In the genomic region with DNA sequence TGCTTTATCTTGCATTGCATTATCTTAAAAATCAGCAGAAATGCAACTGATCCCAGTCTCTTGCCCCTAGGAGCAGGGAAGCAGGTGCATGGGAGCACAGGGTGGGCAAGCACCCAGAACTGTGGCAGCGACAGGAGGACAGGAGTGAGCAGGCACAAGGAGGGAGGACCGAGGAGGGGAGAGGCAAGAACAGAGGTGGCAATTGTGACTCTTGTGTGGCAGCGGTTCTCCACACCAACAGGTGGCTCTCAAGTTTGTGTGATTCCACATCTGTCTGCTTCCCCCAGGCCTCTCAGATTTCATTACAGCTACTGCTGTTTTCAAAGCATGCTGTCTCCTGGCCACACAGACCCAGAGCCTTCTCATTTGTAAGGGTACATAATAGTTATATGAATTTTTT, we compare ENCODE assay signal across 14 cellular contexts.
DNase-seq lines count a peak whose midpoint lies in the region; ATAC-seq and TF ChIP-seq lines count a peak whose summit lies in the region.
"Had no signal": no experiment of that assay in that cellular context is flagged by ENCODE, and none has a peak within 500 bp of the region (broad histone marks: within the 10 kb centered on the region; RNA-seq: fewer than 3 reads in every experiment).

No MANE protein-coding gene starts in this region.

- no peak overlapping the region for H3K27ac Mint-ChIP-seq in activated CD8-positive, alpha-beta T cell treated with anti-CD3 and anti-CD28 coated beads, Interleukin-2, amount 10 ng/mL, durations not matched to agents 7 days and 5 days
- H3K27ac Mint-ChIP-seq: activated CD4-positive, alpha-beta T cell treated with anti-CD3 and anti-CD28 coated beads for 36 hours had no signal

- peaks cover 63% of the 10 kb centered on the region for H3K79me2 ChIP-seq in PC-9 (ENCODE audit: low read depth)

- H4K20me1 ChIP-seq in PC-9 (ENCODE audit: insufficient read depth) = peaks cover 5% of the 10 kb centered on the region; the same call in 1 of the 2 replicates

- CTCF ChIA-PET in PC-9 (lab: Charles Lee) = no interaction called here
- CTCF ChIA-PET in activated CD8-positive, alpha-beta T cell treated with anti-CD3 and anti-CD28 coated beads, Interleukin-2, amount 10 ng/mL, durations not matched to agents 7 days and 5 days (lab: Charles Lee) = interaction anchor here (0.7 to 2.5 kb wide), 2 partner anchors 19 to 184 kb away, joined by 3 to 13 read pairs; no protein-coding TSS in a partner anchor

- H2AFZ ChIP-seq in PC-9 = no peak overlapping the region
- H2AFZ ChIP-seq: hepatocyte had no signal

- H3K36me3 ChIP-seq in heart left ventricle = peaks cover 0 to 85% (median 50%) of the 10 kb centered on the region in 9 donors
- H3K36me3 ChIP-seq in PC-9 (ENCODE audit: low read depth) = peaks cover 44% of the 10 kb centered on the region; the same call in 1 of the 2 replicates

- no peak overlapping the region for H3K4me3 Mint-ChIP-seq in activated CD8-positive, alpha-beta T cell treated with anti-CD3 and anti-CD28 coated beads, Interleukin-2, amount 10 ng/mL, durations not matched to agents 7 days and 5 days
- H3K4me3 Mint-ChIP-seq: activated CD4-positive, alpha-beta T cell treated with anti-CD3 and anti-CD28 coated beads for 36 hours had no signal

- no peak overlapping the region for H3K4me3 ChIP-seq in heart left ventricle
- no peak overlapping the region for H3K4me3 ChIP-seq in PC-9
- H3K4me3 ChIP-seq: hepatocyte, lower lobe of right lung had no signal

- no peak overlapping the region for H3K4me2 ChIP-seq in PC-9
- H3K4me2 ChIP-seq: hepatocyte had no signal

- H3K4me1 ChIP-seq in heart left ventricle = peaks cover 2 to 63% (median 26%) of the 10 kb centered on the region in 12 donors
- no peaks in the 10 kb centered on the region for H3K4me1 ChIP-seq in PC-9 (replicated peaks; ENCODE audit: insufficient read depth)

- DNase-seq in heart left ventricle (no peak), left cardiac atrium (no peak), PC-9 (no peak), left ventricle myocardium superior (no peak), NCI-H1694 (lab: John Stamatoyannopoulos, UW) (no peak)
- no peak for DNase-seq in activated CD8-positive, alpha-beta T cell treated with anti-CD3 and anti-CD28 coated beads, Interleukin-2, amount 10 ng/mL, durations not matched to agents 7 days and 5 days
- DNase-seq: activated CD4-positive, alpha-beta T cell treated with anti-CD3 and anti-CD28 coated beads for 36 hours; activated gamma-delta T cell; cerebellar nuclear complex; erythroblast; lower lobe of right lung; small intestine had no signal

- H3K27ac ChIP-seq in heart left ventricle (peak overlapping the region in 9 of 12 donors; percentile 2 to 69 (median 59)), PC-9 (0 out of 2 replicates have a peak overlapping the region, but pooled peaks have one; percentile 14)
- H3K27ac ChIP-seq: hepatocyte, lower lobe of right lung had no signal

- TF ChIP-seq CTCF in heart left ventricle (IDR thresholded peaks at IDR 0.05) (no peak), PC-9 (conservative IDR thresholded peaks at IDR 0.05) (no peak)

- no peak for TF ChIP-seq POLR2A in heart left ventricle (IDR thresholded peaks at IDR 0.05)

- POLR2A ChIA-PET in PC-9 (lab: Charles Lee; ENCODE audit: unreplicated experiment) = interaction anchor here (0.7 kb wide), 1 partner anchor 168 kb away, joined by 5 read pairs; no protein-coding TSS in a partner anchor
- POLR2A ChIA-PET in activated CD8-positive, alpha-beta T cell treated with anti-CD3 and anti-CD28 coated beads, Interleukin-2, amount 10 ng/mL, durations not matched to agents 7 days and 5 days (lab: Charles Lee) = no interaction called here

- WGBS in heart left ventricle, 4 donors = 55 to 69% (median 65%) methylated on average over 3 of the region's 3 CpGs

- peaks cover 60% of the 10 kb centered on the region for H3K36me3 Mint-ChIP-seq in activated CD8-positive, alpha-beta T cell treated with anti-CD3 and anti-CD28 coated beads, Interleukin-2, amount 10 ng/mL, durations not matched to agents 7 days and 5 days (ENCODE audit: low read depth)

- no TSS peak for BruUV-seq in PC-9 (replicated peaks; lab: Mats Ljungman, UMichigan)

- H3K9me3 Mint-ChIP-seq in activated CD8-positive, alpha-beta T cell treated with anti-CD3 and anti-CD28 coated beads, Interleukin-2, amount 10 ng/mL, durations not matched to agents 7 days and 5 days (ENCODE audit: insufficient read depth) = no peaks in the 10 kb centered on the region

- no peaks in the 10 kb centered on the region for H3K9me3 ChIP-seq in heart left ventricle
- no peaks in the 10 kb centered on the region for H3K9me3 ChIP-seq in PC-9 (ENCODE audit: insufficient read depth, low read depth)
- H3K9me3 ChIP-seq: lower lobe of right lung had no signal

- H3K27me3 ChIP-seq in heart left ventricle (no peaks in the 10 kb centered on the region), PC-9 (ENCODE audit: insufficient read depth, low read depth) (no peaks in the 10 kb centered on the region)
- H3K27me3 ChIP-seq: hepatocyte had no signal

- H3K4me1 Mint-ChIP-seq in activated CD8-positive, alpha-beta T cell treated with anti-CD3 and anti-CD28 coated beads, Interleukin-2, amount 10 ng/mL, durations not matched to agents 7 days and 5 days (ENCODE audit: low read depth) = peaks cover 30% of the 10 kb centered on the region

- ATAC-seq in heart left ventricle (peak in 1 of 4 donors; percentile 5), left cardiac atrium (no peak), left ventricle myocardium superior (peak; percentile 5), GM21423 (IDR thresholded peaks at IDR 0.05; ENCODE audit: unreplicated experiment) (no peak)
- no peak for ATAC-seq in activated CD8-positive, alpha-beta T cell treated with anti-CD3 and anti-CD28 coated beads, Interleukin-2, amount 10 ng/mL, durations not matched to agents 7 days and 5 days
- ATAC-seq: activated CD4-positive, alpha-beta T cell treated with anti-CD3 and anti-CD28 coated beads for 36 hours; lower lobe of right lung had no signal

- intact Hi-C loops in heart left ventricle (cut with DNase I) (loop anchor here in 1 of 10 donors (5.0 kb wide), 1 partner anchor 109 kb away; a partner anchor contains a TSS), left cardiac atrium (cut with DNase I) (no loop called here), PC-9 (cut with micrococcal nuclease; ENCODE audit: unreplicated experiment) (no loop called here), left ventricle myocardium superior (cut with micrococcal nuclease) (no loop called here)

- no peaks in the 10 kb centered on the region for H3K27me3 Mint-ChIP-seq in activated CD8-positive, alpha-beta T cell treated with anti-CD3 and anti-CD28 coated beads, Interleukin-2, amount 10 ng/mL, durations not matched to agents 7 days and 5 days (ENCODE audit: low read depth)
- H3K27me3 Mint-ChIP-seq: activated CD4-positive, alpha-beta T cell treated with anti-CD3 and anti-CD28 coated beads for 36 hours had no signal

- no peaks in the 10 kb centered on the region for H3K9me2 ChIP-seq in PC-9 (ENCODE audit: insufficient read depth)

- H3F3A ChIP-seq in PC-9 (ENCODE audit: insufficient read depth, low read depth) = peaks cover 18% of the 10 kb centered on the region; the same call in 1 of the 2 replicates
